In the genomic region with DNA sequence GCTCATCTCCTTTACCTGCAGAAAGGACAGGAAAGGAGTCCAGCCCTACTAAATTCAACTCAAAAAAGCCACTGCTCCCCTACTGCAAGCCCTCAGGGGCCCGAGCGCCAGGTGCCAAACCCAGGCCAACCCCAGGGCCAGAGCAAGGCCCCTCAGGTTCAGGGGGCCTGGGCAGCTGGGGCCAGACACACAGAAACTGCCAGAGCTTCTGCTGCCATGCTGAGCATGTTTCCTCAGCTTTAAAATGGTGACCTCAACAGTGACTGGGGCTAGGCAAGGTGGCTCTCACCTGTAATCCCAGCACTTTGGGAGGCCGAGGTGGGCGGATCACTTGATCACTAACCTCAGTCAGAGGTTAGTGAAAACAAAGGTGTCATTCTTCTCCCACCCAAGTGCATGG, we compare ENCODE assay signal across 25 cellular contexts.
"Had no signal": no experiment of that assay in that cellular context is flagged by ENCODE, and none has a peak within 500 bp of the region (broad histone marks: within the 10 kb centered on the region; RNA-seq: fewer than 3 reads in every experiment).

No MANE protein-coding gene starts in this region.

- H3K27me3 Mint-ChIP-seq: activated CD4-positive, alpha-beta memory T cell treated with anti-CD3 and anti-CD28 coated beads for 36 hours; activated naive CD4-positive, alpha-beta T cell treated with anti-CD3 and anti-CD28 coated beads, Interleukin-2, amount 10 ng/mL, durations not matched to agents 7 days and 5 days; activated naive CD8-positive, alpha-beta T cell treated with anti-CD3 and anti-CD28 coated beads, Interleukin-2, amount 50 U/mL, for 24 hours; activated T-cell treated with anti-CD3 and anti-CD28 coated beads, Interleukin-2, amount 50 U/mL, for 24 hours; brain; dendritic cell treated with granulocyte-macrophage colony-stimulating factor and Interleukin-4, amounts not matched to agents 40 ng/mL and 50 ng/mL, for 4 days; naive thymus-derived CD4-positive, alpha-beta T cell; type B pancreatic cell had no signal

- H3K4me3 ChIP-seq: esophagus muscularis mucosa, left ventricle myocardium inferior, neural progenitor cell, ovary, SK-N-MC had no signal

- H3K9ac ChIP-seq: neural progenitor cell had no signal

- FAIRE-seq: endothelial cell of umbilical vein, islet of Langerhans had no signal

- H3K27ac ChIP-seq: neural progenitor cell, ovary, SK-N-MC, WERI-Rb-1 had no signal

- H3K9me3 ChIP-seq: esophagus muscularis mucosa, left ventricle myocardium inferior, ovary had no signal

- H3K27ac Mint-ChIP-seq: activated CD4-positive, alpha-beta memory T cell treated with anti-CD3 and anti-CD28 coated beads for 36 hours; activated naive CD4-positive, alpha-beta T cell treated with anti-CD3 and anti-CD28 coated beads, Interleukin-2, amount 10 ng/mL, durations not matched to agents 7 days and 5 days; activated naive CD8-positive, alpha-beta T cell treated with anti-CD3 and anti-CD28 coated beads, Interleukin-2, amount 50 U/mL, for 24 hours; activated T-helper 2 cell treated with anti-CD3 and anti-CD28 coated beads, Interferon-gamma antibody, Interleukin-2, Interleukin-4, amounts not matched to agents 10 μg/mL and 5 μg/mL and 100 μg/mL, durations not matched to agents 14 hours and 24 hours and 36 hours; dendritic cell treated with granulocyte-macrophage colony-stimulating factor and Interleukin-4, amounts not matched to agents 40 ng/mL and 50 ng/mL, for 4 days; type B pancreatic cell had no signal

- H3K4me3 Mint-ChIP-seq: activated CD4-positive, alpha-beta memory T cell treated with anti-CD3 and anti-CD28 coated beads for 36 hours; activated naive CD4-positive, alpha-beta T cell treated with anti-CD3 and anti-CD28 coated beads, Interleukin-2, amount 10 ng/mL, durations not matched to agents 7 days and 5 days; activated naive CD8-positive, alpha-beta T cell treated with anti-CD3 and anti-CD28 coated beads, Interleukin-2, amount 50 U/mL, for 24 hours; activated T-cell treated with anti-CD3 and anti-CD28 coated beads, Interleukin-2, amount 50 U/mL, for 24 hours; brain; dendritic cell treated with granulocyte-macrophage colony-stimulating factor and Interleukin-4, amounts not matched to agents 40 ng/mL and 50 ng/mL, for 4 days; naive thymus-derived CD4-positive, alpha-beta T cell; neural progenitor cell; type B pancreatic cell had no signal

- DNase-seq: activated CD4-positive, alpha-beta memory T cell treated with anti-CD3 and anti-CD28 coated beads for 36 hours; activated CD4-positive, alpha-beta T cell treated with anti-CD3 and anti-CD28 coated beads for 4 hours; activated naive CD4-positive, alpha-beta T cell treated with anti-CD3 and anti-CD28 coated beads, Interleukin-2, amount 10 ng/mL, durations not matched to agents 7 days and 5 days; activated naive CD8-positive, alpha-beta T cell treated with anti-CD3 and anti-CD28 coated beads, Interleukin-2, amount 50 U/mL, for 24 hours; activated T-cell treated with anti-CD3 and anti-CD28 coated beads, Interleukin-2, amount 50 U/mL, for 24 hours; anterior cingulate cortex; effector CD8-positive, alpha-beta T cell; mesenchymal stem cell; naive thymus-derived CD4-positive, alpha-beta T cell; stimulated activated CD4-positive, alpha-beta T cell treated with anti-CD3 and anti-CD28 coated beads, Interleukin-12 subunit alpha, Interleukin-12 subunit beta, amount 100 ng/mL, for 4 hours; stimulated activated CD4-positive, alpha-beta T cell treated with anti-CD3 and anti-CD28 coated beads, Interleukin-1b, Interleukin-23, amount 100 ng/mL, for 48 hours; stimulated activated naive CD4-positive, alpha-beta T cell treated with Interleukin-2 at 50 U/mL for 16 hours; substantia nigra; WERI-Rb-1 had no signal

- H3K4me2 ChIP-seq: neural progenitor cell had no signal

- H3K9me3 Mint-ChIP-seq: activated CD4-positive, alpha-beta memory T cell treated with anti-CD3 and anti-CD28 coated beads for 36 hours; activated naive CD4-positive, alpha-beta T cell treated with anti-CD3 and anti-CD28 coated beads, Interleukin-2, amount 10 ng/mL, durations not matched to agents 7 days and 5 days; activated naive CD8-positive, alpha-beta T cell treated with anti-CD3 and anti-CD28 coated beads, Interleukin-2, amount 50 U/mL, for 24 hours; activated T-cell treated with anti-CD3 and anti-CD28 coated beads, Interleukin-2, amount 50 U/mL, for 24 hours; activated T-helper 2 cell treated with anti-CD3 and anti-CD28 coated beads, Interferon-gamma antibody, Interleukin-2, Interleukin-4, amounts not matched to agents 10 μg/mL and 5 μg/mL and 100 μg/mL, durations not matched to agents 14 hours and 24 hours and 36 hours; brain; dendritic cell treated with granulocyte-macrophage colony-stimulating factor and Interleukin-4, amounts not matched to agents 40 ng/mL and 50 ng/mL, for 4 days; neural progenitor cell; type B pancreatic cell had no signal

- H3K36me3 Mint-ChIP-seq: activated CD4-positive, alpha-beta memory T cell treated with anti-CD3 and anti-CD28 coated beads for 36 hours had no signal

- H3K36me3 ChIP-seq: neural progenitor cell, ovary, WERI-Rb-1 had no signal

- H2AFZ ChIP-seq: neural progenitor cell had no signal

- H3K27me3 ChIP-seq: esophagus muscularis mucosa, neural progenitor cell, ovary had no signal

- ATAC-seq: activated naive CD8-positive, alpha-beta T cell treated with anti-CD3 and anti-CD28 coated beads, Interleukin-2, amount 50 U/mL, for 24 hours; naive thymus-derived CD4-positive, alpha-beta T cell had no signal
